Comparison of ENCODE assay signal across 18 cellular contexts in the genomic region with DNA sequence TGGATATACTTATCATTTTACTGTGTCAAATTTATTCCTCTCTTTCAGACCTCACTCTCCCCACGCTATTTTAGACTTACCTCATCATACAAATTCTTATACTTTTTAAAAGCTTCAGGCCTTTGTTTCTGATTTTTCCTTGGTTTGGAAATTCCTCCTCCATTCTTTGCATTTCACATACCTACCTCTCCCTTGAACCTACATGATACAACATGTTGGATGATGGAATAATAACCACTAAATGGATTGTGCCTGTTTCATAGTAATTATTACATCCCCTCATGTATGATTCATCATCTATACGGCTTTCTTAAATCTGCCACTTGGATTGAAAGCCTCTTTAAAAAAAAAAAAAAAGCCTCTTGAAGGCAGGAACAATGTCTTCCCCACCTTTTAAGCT.
"Had no signal": no experiment of that assay in that cellular context is flagged by ENCODE, and none has a peak within 500 bp of the region (broad histone marks: within the 10 kb centered on the region; RNA-seq: fewer than 3 reads in every experiment).

No MANE protein-coding gene starts in this region.

- H3K27ac Mint-ChIP-seq: naive B cell, nephron, progenitor cell of endocrine pancreas, type B pancreatic cell had no signal

- DNase-seq: cortex of kidney; dorsolateral prefrontal cortex; effector CD8-positive, alpha-beta T cell; heart left ventricle; hippocampal formation; naive B cell; occipital lobe; pancreas; right cardiac atrium; small intestine; stimulated activated CD4-positive, alpha-beta T cell treated with anti-CD3 and anti-CD28 coated beads, Interleukin-2, amount 100 ng/mL, for 48 hours; stimulated activated naive CD8-positive, alpha-beta T cell treated with anti-CD3 and anti-CD28 coated beads, Interleukin-15, Interleukin-2, amounts not matched to agents 100 U/mL and 50 U/mL, for 24 hours; thyroid gland had no signal

- H3K4me1 ChIP-seq: heart left ventricle, pancreas, suprapubic skin, thyroid gland had no signal

- H3K9me3 Mint-ChIP-seq: naive B cell, nephron, type B pancreatic cell had no signal

- H3K27me3 Mint-ChIP-seq: naive B cell, progenitor cell of endocrine pancreas, type B pancreatic cell had no signal

- H3K4me1 Mint-ChIP-seq: naive B cell, nephron had no signal

- ATAC-seq: heart left ventricle; left lobe of liver; pancreas; right cardiac atrium; stimulated activated naive CD8-positive, alpha-beta T cell treated with anti-CD3 and anti-CD28 coated beads, Interleukin-15, Interleukin-2, amounts not matched to agents 100 U/mL and 50 U/mL, for 24 hours had no signal

- H3K4me3 ChIP-seq: dorsolateral prefrontal cortex, heart left ventricle, pancreas, suprapubic skin, thyroid gland had no signal

- H3K27me3 ChIP-seq: dorsolateral prefrontal cortex, heart left ventricle, pancreas, suprapubic skin, thyroid gland had no signal

- H3K4me3 Mint-ChIP-seq: naive B cell, nephron, type B pancreatic cell had no signal

- H3K27ac ChIP-seq: dorsolateral prefrontal cortex, heart left ventricle, pancreas, suprapubic skin, thyroid gland had no signal

- H3K9me3 ChIP-seq: heart left ventricle, pancreas, suprapubic skin, thyroid gland had no signal
